9 cellular contexts compared by ENCODE assay signal in genomic region chr3:27680517-27681246, GRCh38. TPM values are rescaled to one million over a fixed set of nuclear protein-coding genes. Genes with fewer than 3 reads are reported as not detected.
A peak's percentile ranks its signal among the peaks of the same experiment; 100 is the strongest.
DNase-seq lines count a peak whose midpoint lies in the region; ATAC-seq lines count a peak whose summit lies in the region.
"Had no signal": no experiment of that assay in that cellular context is flagged by ENCODE, and none has a peak within 500 bp of the region (broad histone marks: within the 10 kb centered on the region; RNA-seq: fewer than 3 reads in every experiment).

No MANE protein-coding gene starts in this region.

- H3K9me3 Mint-ChIP-seq in activated naive CD8-positive, alpha-beta T cell treated with anti-CD3 and anti-CD28 coated beads, Interleukin-2, amount 50 U/mL, for 24 hours: no peaks in the 10 kb centered on the region
- H3K9me3 Mint-ChIP-seq: stimulated activated naive CD8-positive, alpha-beta T cell treated with anti-CD3 and anti-CD28 coated beads, Interleukin-15, Interleukin-2, amounts not matched to agents 100 ng/mL and 50 ng/mL, for 24 hours had no signal

- peak overlapping the region; percentile 59 for H3K27ac Mint-ChIP-seq in activated naive CD8-positive, alpha-beta T cell treated with anti-CD3 and anti-CD28 coated beads, Interleukin-2, amount 50 U/mL, for 24 hours

- H3K4me1 Mint-ChIP-seq in activated naive CD8-positive, alpha-beta T cell treated with anti-CD3 and anti-CD28 coated beads, Interleukin-2, amount 50 U/mL, for 24 hours: peaks cover 12% of the 10 kb centered on the region

- H3K27me3 Mint-ChIP-seq in activated naive CD8-positive, alpha-beta T cell treated with anti-CD3 and anti-CD28 coated beads, Interleukin-2, amount 50 U/mL, for 24 hours: peaks cover 2% of the 10 kb centered on the region

- no peaks in the 10 kb centered on the region for H3K36me3 Mint-ChIP-seq in activated naive CD8-positive, alpha-beta T cell treated with anti-CD3 and anti-CD28 coated beads, Interleukin-2, amount 50 U/mL, for 24 hours (ENCODE audit: low read depth)

- peak overlapping the region; percentile 73 for H3K4me3 Mint-ChIP-seq in activated naive CD8-positive, alpha-beta T cell treated with anti-CD3 and anti-CD28 coated beads, Interleukin-2, amount 50 U/mL, for 24 hours

- ATAC-seq in GM18867 (IDR thresholded peaks at IDR 0.05; ENCODE audit: unreplicated experiment) (peak; percentile 15), HG03103 (IDR thresholded peaks at IDR 0.05; ENCODE audit: low read depth, unreplicated experiment) (peak; percentile 9), GM21360 (IDR thresholded peaks at IDR 0.05; ENCODE audit: unreplicated experiment) (no peak)
- no peak for ATAC-seq in activated naive CD8-positive, alpha-beta T cell treated with anti-CD3 and anti-CD28 coated beads, Interleukin-2, amount 50 U/mL, for 24 hours

- DNase-seq in activated naive CD8-positive, alpha-beta T cell treated with anti-CD3 and anti-CD28 coated beads, Interleukin-2, amount 50 U/mL, for 24 hours: no peak
- DNase-seq in myocyte (ENCODE audit: low read depth) (peak; percentile 58), NCI-H446 treated with DMSO at 0.1 percent for 48 hours (lab: John Stamatoyannopoulos, UW) (no peak), kidney tubule cell (ENCODE audit: low spot score) (no peak), GOT3 (lab: John Stamatoyannopoulos, UW) (no peak)

RNA-seq across cellular contexts. Expression of gene EOMES, which starts 41.4 kb away (rescaled TPM):
- not detected in 2 replicates for total RNA-seq in myocyte
- not detected for polyA plus RNA-seq in myocyte (2012)

Comparison
In these comparisons a context has a peak if more than half of its experiments do, and no peak if none do; other contexts are left out.
1. ATAC-seq: peak in GM18867 (single experiment) and HG03103 (single experiment); none in activated naive CD8-positive, alpha-beta T cell treated with anti-CD3 and anti-CD28 coated beads, Interleukin-2, amount 50 U/mL, for 24 hours (single experiment) and GM21360 (single experiment).